Comparison of ENCODE assay signal across 20 cellular contexts in genomic region chr11:64287676-64288352, GRCh38. TPM values are rescaled to one million over a fixed set of nuclear protein-coding genes. Genes with fewer than 3 reads are reported as not detected.
DNase-seq lines count a peak whose midpoint lies in the region; ATAC-seq, FAIRE-seq and TF ChIP-seq lines count a peak whose summit lies in the region.
"Had no signal": no experiment of that assay in that cellular context is flagged by ENCODE, and none has a peak within 500 bp of the region (broad histone marks: within the 10 kb centered on the region; RNA-seq: fewer than 3 reads in every experiment).

No MANE protein-coding gene starts in this region.

- peak overlapping the region; percentile 62 for H3K4me3 Mint-ChIP-seq in CD4-positive, alpha-beta T cell
- H3K4me3 Mint-ChIP-seq in IgD-negative memory B cell = peak overlapping the region in 3 of 4 donors; percentile 33 to 91 (median 41)

- H3K4me1 ChIP-seq in K562 (replicated peaks in 1 of 2; ENCODE audit: control insufficient read depth in 2 of 2, insufficient read depth in 2 of 2, low read length in 2 of 2) = peaks cover 7 to 64% of the 10 kb centered on the region in 2 experiments; a peak in 4 of 5 replicates
- peaks cover 9 to 10% of the 10 kb centered on the region in 2 donors for H3K4me1 ChIP-seq in neuronal stem cell (ENCODE audit: control insufficient read depth in 2 of 2, insufficient read depth in 1 of 2, low read depth in 1 of 2, low read length in 2 of 2)

- no peak overlapping the region for H2BK5ac ChIP-seq in neuronal stem cell (ENCODE audit: low read length)

- H3K9ac ChIP-seq in K562 (ENCODE audit: insufficient read depth in 1 of 2, low read depth in 2 of 2, low read length in 2 of 2) (peak overlapping the region in 1 of 2 experiments; percentile 75; a peak in 1 of 4 replicates), neuronal stem cell (ENCODE audit: low read depth, low read length, poor library complexity) (peak overlapping the region; percentile 44)
- H3K9ac ChIP-seq: BLaER1 had no signal

- peaks cover 19% of the 10 kb centered on the region for H3K4me1 Mint-ChIP-seq in CD4-positive, alpha-beta T cell (ENCODE audit: low read depth)
- peaks cover 6 to 14% (median 7%) of the 10 kb centered on the region in 3 donors for H3K4me1 Mint-ChIP-seq in IgD-negative memory B cell

- H3K4me3 ChIP-seq in K562 (no peak overlapping the region), neuronal stem cell (ENCODE audit: low read length in 2 of 2) (no peak overlapping the region)
- H3K4me3 ChIP-seq: BLaER1, HAP-1 had no signal

- no peak overlapping the region for H3K27ac ChIP-seq in CD4-positive, alpha-beta T cell (ENCODE audit: low read depth, low read length)
- H3K27ac ChIP-seq in K562 (ENCODE audit: extremely low read depth, low read depth, low read length) = no peak overlapping the region
- H3K27ac ChIP-seq in neuronal stem cell (replicated peaks; ENCODE audit: low read length) = no peak overlapping the region
- H3K27ac ChIP-seq: BLaER1 had no signal

- H3K79me2 ChIP-seq in K562 (ENCODE audit: control insufficient read depth, insufficient read depth, low read length) = peaks cover 12% of the 10 kb centered on the region; the same call in 1 of the 3 replicates

- no peak for TF ChIP-seq EP300 in K562 (IDR thresholded peaks at IDR 0.05; ENCODE audit: low read length)

- H2AK5ac ChIP-seq in neuronal stem cell (ENCODE audit: low read depth, low read length) = peak overlapping the region; percentile 84

- in situ Hi-C loops in K562 (cut with MboI) = no loop called here

- no peak overlapping the region for H2AFZ ChIP-seq in K562 (ENCODE audit: low read depth, low read length)
- no peak overlapping the region for H2AFZ ChIP-seq in neuronal stem cell (ENCODE audit: low read length)

- no peak overlapping the region for H4K91ac ChIP-seq in neuronal stem cell (ENCODE audit: low read depth, low read length, poor library complexity)

- no peaks in the 10 kb centered on the region for H4K20me1 ChIP-seq in K562 (replicated peaks; ENCODE audit: control insufficient read depth, insufficient read depth, low read length)

- no peak for ATAC-seq in CD4-positive, alpha-beta T cell (ENCODE audit: poor library complexity)
- ATAC-seq in K562 (no peak), GM21515 (IDR thresholded peaks at IDR 0.05; ENCODE audit: unreplicated experiment) (no peak)
- no peak for ATAC-seq in activated CD4-positive, CD25-positive, alpha-beta regulatory T cell treated with anti-CD3 and anti-CD28 coated beads, Interleukin-2, amount 50 U/mL, for 24 hours

- peaks cover 5% of the 10 kb centered on the region for H3K36me3 Mint-ChIP-seq in CD4-positive, alpha-beta T cell (ENCODE audit: low read depth)
- peaks cover 2% of the 10 kb centered on the region for H3K36me3 Mint-ChIP-seq in IgD-negative memory B cell

- H2BK120ac ChIP-seq in neuronal stem cell (ENCODE audit: low read depth, low read length) = peak overlapping the region; percentile 81

- H3K27ac Mint-ChIP-seq in CD4-positive, alpha-beta T cell = no peak overlapping the region
- H3K27ac Mint-ChIP-seq in IgD-negative memory B cell = peak overlapping the region in 2 of 3 donors; percentile 73 to 96

- H3K14ac ChIP-seq in neuronal stem cell (ENCODE audit: low read length) = peak overlapping the region; percentile 89

- peak overlapping the region; percentile 90 for H2BK12ac ChIP-seq in neuronal stem cell (ENCODE audit: low read length)

- no peak overlapping the region for H2BK15ac ChIP-seq in neuronal stem cell (ENCODE audit: low read length)

- no peak for DNase-seq in CD4-positive, alpha-beta T cell
- DNase-seq in K562 (ENCODE audit: extremely low read depth in 1 of 4, low spot score in 3 of 4) (no peak), neuronal stem cell (ENCODE audit: low spot score) (no peak), HuH-7 (ENCODE audit: low spot score) (no peak)
- DNase-seq: DMS153; KBM-7; NCI-H1092; NCI-H69; NK-92 treated with Interleukin-12 subunit alpha and Interleukin-12 subunit beta, amount 100 ng/mL, for 24 hours; OCI-M1; RPMI8226 had no signal

- no TSS peak for BruUV-seq in K562 (replicated peaks; lab: Mats Ljungman, UMichigan)

- H3K79me1 ChIP-seq in neuronal stem cell (ENCODE audit: low read depth, low read length) = peaks cover 4% of the 10 kb centered on the region

- no peak overlapping the region for H4K8ac ChIP-seq in neuronal stem cell (ENCODE audit: low read depth, low read length)

- H3K36me3 ChIP-seq in K562 (ENCODE audit: control insufficient read depth, insufficient read depth, low read length) (no peaks in the 10 kb centered on the region), neuronal stem cell (replicated peaks in 1 of 2; ENCODE audit: control insufficient read depth in 2 of 2, insufficient read depth in 2 of 2, low read length in 2 of 2) (peaks cover 0 to 5% of the 10 kb centered on the region in 2 donors)
- H3K36me3 ChIP-seq: HAP-1 had no signal

- H3K9me1 ChIP-seq in K562 (ENCODE audit: control insufficient read depth, insufficient read depth, low read length) = no peaks in the 10 kb centered on the region

- H3K27me3 ChIP-seq in CD4-positive, alpha-beta T cell (ENCODE audit: control insufficient read depth, insufficient read depth, low read length) = peaks cover 22% of the 10 kb centered on the region
- peaks cover 5 to 17% of the 10 kb centered on the region in 2 experiments; a peak in 4 of 5 replicates for H3K27me3 ChIP-seq in K562 (ENCODE audit: control insufficient read depth in 2 of 2, insufficient read depth in 2 of 2, low read length in 2 of 2)
- peaks cover 24 to 37% (median 36%) of the 10 kb centered on the region in 3 experiments for H3K27me3 ChIP-seq in neuronal stem cell (ENCODE audit: control insufficient read depth in 3 of 3, insufficient read depth in 3 of 3, low read depth in 1 of 3, low read length in 3 of 3)

- POLR2A ChIA-PET in CD4-positive, alpha-beta T cell (lab: Charles Lee) = interaction anchor here (3.8 kb wide), 1 partner anchor 17 kb away, joined by 18 read pairs; the partner anchor contains the start of gene ESRRA
- POLR2A ChIA-PET in K562 (lab: Yijun Ruan, JAX) = interaction anchor here (0.9 to 1.4 kb wide), 4 partner anchors 14 to 82 kb away, joined by 3 to 8 read pairs (median 4); partner anchors contain the start of gene FERMT3

- no peaks in the 10 kb centered on the region for H3K9me3 Mint-ChIP-seq in CD4-positive, alpha-beta T cell
- peaks cover 0 to 3% (median 0%) of the 10 kb centered on the region in 3 donors for H3K9me3 Mint-ChIP-seq in IgD-negative memory B cell

- no peak for FAIRE-seq in K562 (lab: Jason Lieb, UNC)

- no peaks in the 10 kb centered on the region for H3K9me3 ChIP-seq in CD4-positive, alpha-beta T cell (ENCODE audit: control insufficient read depth, low read length)
- no peaks in the 10 kb centered on the region for H3K9me3 ChIP-seq in K562 (replicated peaks; ENCODE audit: control insufficient read depth, insufficient read depth, low read depth, low read length)
- H3K9me3 ChIP-seq in neuronal stem cell (replicated peaks in 1 of 2; ENCODE audit: control insufficient read depth in 2 of 2, insufficient read depth in 1 of 2, low read depth in 1 of 2, low read length in 2 of 2) = no peaks in the 10 kb centered on the region
- H3K9me3 ChIP-seq: BLaER1 had no signal

- WGBS in K562 (ENCODE audit: insufficient coverage, low coverage, missing lambda C conversion rate) = 81% methylated on average over 28 of the region's 33 CpGs
- WGBS in neuronal stem cell (ENCODE audit: extremely low coverage in 2 of 2, insufficient read length in 2 of 2, insufficient replicate concordance in 1 of 2), 2 donors = no CpG with 5 or more reads among the region's 33 CpGs

- H3K27me3 Mint-ChIP-seq in CD4-positive, alpha-beta T cell = peaks cover 13% of the 10 kb centered on the region
- H3K27me3 Mint-ChIP-seq in IgD-negative memory B cell = peaks cover 10% of the 10 kb centered on the region

- intact Hi-C loops in CD4-positive, alpha-beta T cell (cut with DNase I, micrococcal nuclease) = no loop called here
- intact Hi-C loops in K562 (cut with micrococcal nuclease) = no loop called here

- CTCF ChIA-PET in CD4-positive, alpha-beta T cell (lab: Charles Lee) = no interaction called here
- CTCF ChIA-PET in K562 (lab: Yijun Ruan, JAX; ENCODE audit: low intra/inter-chr PET ratio) = no interaction called here

- TF ChIP-seq CTCF in CD4-positive, alpha-beta T cell (IDR thresholded peaks at IDR 0.05) = no peak
- no peak for TF ChIP-seq CTCF in K562 (IDR thresholded peaks at IDR 0.05 in 2 of 3, conservative IDR thresholded peaks at IDR 0.05 in 1 of 3; ENCODE audit: insufficient read depth in 2 of 3, low read depth in 1 of 3, low read length in 3 of 3)

- no peak overlapping the region for H3K18ac ChIP-seq in neuronal stem cell (ENCODE audit: low read length)

- peak overlapping the region; percentile 34 for H3K23ac ChIP-seq in neuronal stem cell (ENCODE audit: low read depth, low read length, poor library complexity)

- H3K4me2 ChIP-seq in K562 (ENCODE audit: insufficient read depth, low read length) (no peak overlapping the region), neuronal stem cell (ENCODE audit: insufficient read depth, low read length, poor library complexity, severe bottlenecking) (no peak overlapping the region)

- no peak overlapping the region for H3K4ac ChIP-seq in neuronal stem cell (ENCODE audit: low read length)

- no peak for TF ChIP-seq RAD21 in K562 (CRISPR knock-in tag; conservative IDR thresholded peaks at IDR 0.05 in 1 of 2, IDR thresholded peaks at IDR 0.05 in 1 of 2)

- no peak for TF ChIP-seq POLR2A in K562 (conservative IDR thresholded peaks at IDR 0.05)

RNA-seq across cellular contexts. Expression of gene GPR137, which starts 2.2 kb away (rescaled TPM):
- total RNA-seq in CD4-positive, alpha-beta T cell = 10 to 100 TPM; 13.8 to 16.6 TPM
- polyA plus RNA-seq in IgD-negative memory B cell (19.7 TPM), K562 (2011; rRNA removed) (6.0 and 11.3 TPM in 2 replicates), K562 (2014; fragmentation: Illumina TruSeq; extraction: Trizol) (13.2 and 16.9 TPM in 2 replicates), K562 (2014; fragmentation: Nextera tagmentation; extraction: Ambion mirVana) (under 1 TPM; 0.32 to 0.52 TPM), K562 (2014; rRNA removed) (18.2 and 18.9 TPM in 2 replicates)
- total RNA-seq in K562 (2011; cell fraction: chromatin; rRNA removed; ENCODE audit: low replicate concordance) = 17.4 and 66.7 TPM in 2 replicates
- 37.2 and 39.7 TPM in 2 replicates for total RNA-seq in K562 (2011; cell fraction: nucleolus; rRNA removed)
- total RNA-seq in K562 (2011; cell fraction: nucleoplasm; rRNA removed) = 27.5 and 29.7 TPM in 2 replicates
- total RNA-seq in K562 (2014; rRNA removed) (10.7 and 14.8 TPM in 2 replicates), K562 (2014; rRNA removed; fragmentation: Illumina TruSeq; extraction: Trizol) (2.9 and 4.1 TPM in 2 replicates), K562 (2015; rRNA removed; fragmentation: Illumina TruSeq; extraction: Trizol) (10.9 and 11.9 TPM in 2 replicates), K562 (2021) (26.7 and 30.1 TPM in 2 replicates)
- 11.8 and 23.6 TPM in 2 replicates for polyA plus RNA-seq in K562 (2011; cell fraction: cytosol; rRNA removed)
- polyA plus RNA-seq in K562 (2011; cell fraction: nucleus; rRNA removed) = 58.9 and 94.9 TPM in 2 replicates
- 25.3 and 28.5 TPM in 2 replicates for polyA plus RNA-seq in K562 (2012)
- 2.8 and 3.4 TPM in 2 replicates for polyA minus RNA-seq in K562 (2011; rRNA and poly(A)+ RNA removed)
- 10.0 and 10.6 TPM in 2 replicates for polyA minus RNA-seq in K562 (2011; cell fraction: cytosol; rRNA and poly(A)+ RNA removed)
- 12.3 and 14.0 TPM in 2 replicates for polyA minus RNA-seq in K562 (2011; cell fraction: nucleus; rRNA and poly(A)+ RNA removed)
- polyA plus RNA-seq in neuronal stem cell (2013, experiment 1 of 2) = 25.9 TPM
- 24.6 TPM for polyA plus RNA-seq in neuronal stem cell (2013, experiment 2 of 2)

RNA-seq across cellular contexts. Expression of gene KCNK4, which starts 3.3 kb away (rescaled TPM):
- under 1 TPM in 1 of 2 experiments, not detected in 1; 0.14 TPM for total RNA-seq in CD4-positive, alpha-beta T cell
- polyA plus RNA-seq in IgD-negative memory B cell (not detected), K562 (2011; rRNA removed) (not detected in 2 replicates), K562 (2014; fragmentation: Illumina TruSeq; extraction: Trizol) (not detected in 2 replicates), K562 (2014; fragmentation: Nextera tagmentation; extraction: Ambion mirVana) (not detected), K562 (2014; rRNA removed) (not detected in 2 replicates)
- total RNA-seq in K562 (2011; cell fraction: chromatin; rRNA removed; ENCODE audit: low replicate concordance) = 0.37 and 0.74 TPM in 2 replicates
- 0.17 and 0.26 TPM in 2 replicates for total RNA-seq in K562 (2011; cell fraction: nucleolus; rRNA removed)
- total RNA-seq in K562 (2011; cell fraction: nucleoplasm; rRNA removed) = 0.44 TPM in 1 of 2 replicates, not detected in the other
- total RNA-seq in K562 (2014; rRNA removed) (not detected in 2 replicates), K562 (2014; rRNA removed; fragmentation: Illumina TruSeq; extraction: Trizol) (not detected in 2 replicates), K562 (2015; rRNA removed; fragmentation: Illumina TruSeq; extraction: Trizol) (not detected in 2 replicates), K562 (2021) (not detected in 2 replicates)
- polyA plus RNA-seq in K562 (2011; cell fraction: cytosol; rRNA removed) = not detected in 2 replicates
- 0.13 and 0.14 TPM in 2 replicates for polyA plus RNA-seq in K562 (2011; cell fraction: nucleus; rRNA removed)
- 0.05 TPM in 1 of 2 replicates, not detected in the other for polyA plus RNA-seq in K562 (2012)
- polyA minus RNA-seq in K562 (2011; rRNA and poly(A)+ RNA removed) = not detected in 2 replicates
- polyA minus RNA-seq in K562 (2011; cell fraction: cytosol; rRNA and poly(A)+ RNA removed) = not detected in 2 replicates
- polyA minus RNA-seq in K562 (2011; cell fraction: nucleus; rRNA and poly(A)+ RNA removed) = not detected in 2 replicates
- 0.07 TPM for polyA plus RNA-seq in neuronal stem cell (2013, experiment 1 of 2)
- 0.04 TPM for polyA plus RNA-seq in neuronal stem cell (2013, experiment 2 of 2)
- total RNA-seq: HT-29, SK-MEL-5 had no signal
- polyA plus RNA-seq: AG04450 had no signal

RNA-seq across cellular contexts. Expression of gene BAD, which starts 3.3 kb away (rescaled TPM):
- 10 to 100 TPM; 22.5 to 23.0 TPM for total RNA-seq in CD4-positive, alpha-beta T cell
- 53.2 TPM for polyA plus RNA-seq in IgD-negative memory B cell
- total RNA-seq in K562 (2011; cell fraction: chromatin; rRNA removed; ENCODE audit: low replicate concordance) = 2.4 and 7.5 TPM in 2 replicates
- total RNA-seq in K562 (2011; cell fraction: nucleolus; rRNA removed) = 7.5 and 12.9 TPM in 2 replicates
- 4.4 and 4.8 TPM in 2 replicates for total RNA-seq in K562 (2011; cell fraction: nucleoplasm; rRNA removed)
- total RNA-seq in K562 (2014; rRNA removed) = 45.6 and 58.5 TPM in 2 replicates
- 2.9 and 4.1 TPM in 2 replicates for total RNA-seq in K562 (2014; rRNA removed; fragmentation: Illumina TruSeq; extraction: Trizol)
- 18.8 and 23.8 TPM in 2 replicates for total RNA-seq in K562 (2015; rRNA removed; fragmentation: Illumina TruSeq; extraction: Trizol)
- 25.2 and 27.1 TPM in 2 replicates for total RNA-seq in K562 (2021)
- 11.8 and 21.1 TPM in 2 replicates for polyA plus RNA-seq in K562 (2011; rRNA removed)
- 21.0 and 30.7 TPM in 2 replicates for polyA plus RNA-seq in K562 (2011; cell fraction: cytosol; rRNA removed)
- polyA plus RNA-seq in K562 (2011; cell fraction: nucleus; rRNA removed) = 8.6 and 11.1 TPM in 2 replicates
- polyA plus RNA-seq in K562 (2012) = 23.1 and 33.4 TPM in 2 replicates
- 4.7 and 12.8 TPM in 2 replicates for polyA plus RNA-seq in K562 (2014; fragmentation: Illumina TruSeq; extraction: Trizol)
- polyA plus RNA-seq in K562 (2014; fragmentation: Nextera tagmentation; extraction: Ambion mirVana) = 1 to 10 TPM in 1 of 2 experiments, under 1 TPM in 1; 0.61 to 4.0 TPM
- 34.3 and 43.0 TPM in 2 replicates for polyA plus RNA-seq in K562 (2014; rRNA removed)
- polyA minus RNA-seq in K562 (2011; rRNA and poly(A)+ RNA removed) = 1.2 and 2.6 TPM in 2 replicates
- 6.3 and 7.1 TPM in 2 replicates for polyA minus RNA-seq in K562 (2011; cell fraction: cytosol; rRNA and poly(A)+ RNA removed)
- 4.2 and 7.6 TPM in 2 replicates for polyA minus RNA-seq in K562 (2011; cell fraction: nucleus; rRNA and poly(A)+ RNA removed)
- 44.3 TPM for polyA plus RNA-seq in neuronal stem cell (2013, experiment 1 of 2)
- 44.9 TPM for polyA plus RNA-seq in neuronal stem cell (2013, experiment 2 of 2)

RNA-seq across cellular contexts. Expression of gene CATSPERZ, which starts 12.3 kb away (rescaled TPM):
- not detected for total RNA-seq in CD4-positive, alpha-beta T cell
- polyA plus RNA-seq in IgD-negative memory B cell (not detected), K562 (2011; rRNA removed) (0.86 and 1.2 TPM in 2 replicates), K562 (2014; fragmentation: Illumina TruSeq; extraction: Trizol) (3.5 and 4.3 TPM in 2 replicates), K562 (2014; fragmentation: Nextera tagmentation; extraction: Ambion mirVana) (1 to 10 TPM; 1.3 to 2.2 TPM), K562 (2014; rRNA removed) (5.3 and 8.3 TPM in 2 replicates)
- total RNA-seq in K562 (2011; cell fraction: chromatin; rRNA removed; ENCODE audit: low replicate concordance) = 3.6 TPM in 1 of 2 replicates, not detected in the other
- total RNA-seq in K562 (2011; cell fraction: nucleolus; rRNA removed) = 1.5 and 2.8 TPM in 2 replicates
- total RNA-seq in K562 (2011; cell fraction: nucleoplasm; rRNA removed) = 0.59 and 0.99 TPM in 2 replicates
- total RNA-seq in K562 (2014; rRNA removed) (8.5 TPM in 2 replicates), K562 (2014; rRNA removed; fragmentation: Illumina TruSeq; extraction: Trizol) (1.2 and 1.6 TPM in 2 replicates), K562 (2015; rRNA removed; fragmentation: Illumina TruSeq; extraction: Trizol) (3.8 and 4.1 TPM in 2 replicates), K562 (2021) (5.1 and 5.4 TPM in 2 replicates)
- 2.9 and 3.2 TPM in 2 replicates for polyA plus RNA-seq in K562 (2011; cell fraction: cytosol; rRNA removed)
- 1.5 and 2.0 TPM in 2 replicates for polyA plus RNA-seq in K562 (2011; cell fraction: nucleus; rRNA removed)
- 4.4 and 4.7 TPM in 2 replicates for polyA plus RNA-seq in K562 (2012)
- polyA minus RNA-seq in K562 (2011; rRNA and poly(A)+ RNA removed) = 0.32 TPM in 1 of 2 replicates, not detected in the other
- not detected in 2 replicates for polyA minus RNA-seq in K562 (2011; cell fraction: cytosol; rRNA and poly(A)+ RNA removed)
- polyA minus RNA-seq in K562 (2011; cell fraction: nucleus; rRNA and poly(A)+ RNA removed) = not detected in 2 replicates
- polyA plus RNA-seq in neuronal stem cell (2013, experiment 1 of 2) = not detected
- 0.17 TPM for polyA plus RNA-seq in neuronal stem cell (2013, experiment 2 of 2)
- total RNA-seq: M059J had no signal
- polyA plus RNA-seq: AG04450 had no signal

RNA-seq across cellular contexts. Expression of gene ESRRA, which starts 17.5 kb away (rescaled TPM):
- total RNA-seq in CD4-positive, alpha-beta T cell = 10 to 100 TPM; 10.9 to 12.0 TPM
- polyA plus RNA-seq in IgD-negative memory B cell (11.2 TPM), K562 (2011; rRNA removed) (23.7 and 35.6 TPM in 2 replicates), K562 (2014; fragmentation: Illumina TruSeq; extraction: Trizol) (15.3 and 27.6 TPM in 2 replicates), K562 (2014; fragmentation: Nextera tagmentation; extraction: Ambion mirVana) (1 to 10 TPM in 1 of 2 experiments, under 1 TPM in 1; 0.27 to 1.0 TPM), K562 (2014; rRNA removed) (69.0 and 75.5 TPM in 2 replicates)
- total RNA-seq in K562 (2011; cell fraction: chromatin; rRNA removed; ENCODE audit: low replicate concordance) = 59.5 and 126 TPM in 2 replicates
- 77.2 and 79.9 TPM in 2 replicates for total RNA-seq in K562 (2011; cell fraction: nucleolus; rRNA removed)
- 58.7 and 66.9 TPM in 2 replicates for total RNA-seq in K562 (2011; cell fraction: nucleoplasm; rRNA removed)
- total RNA-seq in K562 (2014; rRNA removed) (89.2 and 89.7 TPM in 2 replicates), K562 (2014; rRNA removed; fragmentation: Illumina TruSeq; extraction: Trizol) (13.8 and 17.3 TPM in 2 replicates), K562 (2015; rRNA removed; fragmentation: Illumina TruSeq; extraction: Trizol) (30.3 and 31.4 TPM in 2 replicates), K562 (2021) (76.5 and 84.1 TPM in 2 replicates)
- polyA plus RNA-seq in K562 (2011; cell fraction: cytosol; rRNA removed) = 35.4 and 60.9 TPM in 2 replicates
- polyA plus RNA-seq in K562 (2011; cell fraction: nucleus; rRNA removed) = 37.9 and 54.0 TPM in 2 replicates
- 31.8 and 58.2 TPM in 2 replicates for polyA plus RNA-seq in K562 (2012)
- polyA minus RNA-seq in K562 (2011; rRNA and poly(A)+ RNA removed) = 12.5 and 13.5 TPM in 2 replicates
- 20.4 and 30.5 TPM in 2 replicates for polyA minus RNA-seq in K562 (2011; cell fraction: cytosol; rRNA and poly(A)+ RNA removed)
- 20.6 and 21.5 TPM in 2 replicates for polyA minus RNA-seq in K562 (2011; cell fraction: nucleus; rRNA and poly(A)+ RNA removed)
- 5.3 TPM for polyA plus RNA-seq in neuronal stem cell (2013, experiment 1 of 2)
- 5.6 TPM for polyA plus RNA-seq in neuronal stem cell (2013, experiment 2 of 2)
